Comparison of ENCODE assay signal across 1 cellular context in genomic region chr3:49671291-49672288, GRCh38.
TF ChIP-seq lines count a peak whose summit lies in the region.

No MANE protein-coding gene starts in this region.

TF ChIP-seq in HEK293, 187 proteins besides CTCF, POLR2A, EP300 and RAD21 (continued from another document):
- TF ChIP-seq HIC1 (tag by site-specific recombination; IDR thresholded peaks at IDR 0.05) (no peak), KLF10 (tag by site-specific recombination; IDR thresholded peaks at IDR 0.05) (no peak), ZNF654 (tag by site-specific recombination; IDR thresholded peaks at IDR 0.05; ENCODE audit: low read depth) (peak; percentile 59), ZNF645 (tag by site-specific recombination; IDR thresholded peaks at IDR 0.05) (no peak), ZNF501 (tag by site-specific recombination; IDR thresholded peaks at IDR 0.05) (no peak), ZEB2 (tag by site-specific recombination; IDR thresholded peaks at IDR 0.05) (0 out of 2 replicates have a peak, but pooled peaks have one; percentile 28), ZNF623 (tag by site-specific recombination; IDR thresholded peaks at IDR 0.05) (no peak), SP3 (tag by site-specific recombination; IDR thresholded peaks at IDR 0.05) (0 out of 2 replicates have a peak, but pooled peaks have one; percentile 12), ZNF600 (tag by site-specific recombination; IDR thresholded peaks at IDR 0.05) (peak; percentile 48), ZNF792 (tag by site-specific recombination; IDR thresholded peaks at IDR 0.05) (no peak), ZNF777 (tag by site-specific recombination; IDR thresholded peaks at IDR 0.05; ENCODE audit: borderline replicate concordance) (no peak), ZNF362 (tag by site-specific recombination; IDR thresholded peaks at IDR 0.05) (no peak), ZBTB7A (tag by site-specific recombination; IDR thresholded peaks at IDR 0.05; ENCODE audit: low read depth) (no peak), MZF1 (tag by site-specific recombination; IDR thresholded peaks at IDR 0.05; ENCODE audit: borderline replicate concordance) (no peak), ZNF274 (IDR thresholded peaks at IDR 0.05; ENCODE audit: low read length) (no peak), ZNF274 (tag by site-specific recombination; IDR thresholded peaks at IDR 0.05; ENCODE audit: borderline replicate concordance) (no peak), ZNF555 (tag by site-specific recombination; conservative IDR thresholded peaks at IDR 0.05) (no peak), ZNF391 (tag by site-specific recombination; IDR thresholded peaks at IDR 0.05; ENCODE audit: borderline replicate concordance, low read depth) (0 out of 2 replicates have a peak, but pooled peaks have one; percentile 29), GLI4 (tag by site-specific recombination; IDR thresholded peaks at IDR 0.05) (no peak), ZNF530 (tag by site-specific recombination; IDR thresholded peaks at IDR 0.05; ENCODE audit: low read depth) (no peak), ZNF449 (tag by site-specific recombination; IDR thresholded peaks at IDR 0.05) (no peak), ZNF138 (tag by site-specific recombination; IDR thresholded peaks at IDR 0.05; ENCODE audit: borderline replicate concordance) (no peak)
